ENCODE assay signal across 8 cellular contexts in the genomic region with DNA sequence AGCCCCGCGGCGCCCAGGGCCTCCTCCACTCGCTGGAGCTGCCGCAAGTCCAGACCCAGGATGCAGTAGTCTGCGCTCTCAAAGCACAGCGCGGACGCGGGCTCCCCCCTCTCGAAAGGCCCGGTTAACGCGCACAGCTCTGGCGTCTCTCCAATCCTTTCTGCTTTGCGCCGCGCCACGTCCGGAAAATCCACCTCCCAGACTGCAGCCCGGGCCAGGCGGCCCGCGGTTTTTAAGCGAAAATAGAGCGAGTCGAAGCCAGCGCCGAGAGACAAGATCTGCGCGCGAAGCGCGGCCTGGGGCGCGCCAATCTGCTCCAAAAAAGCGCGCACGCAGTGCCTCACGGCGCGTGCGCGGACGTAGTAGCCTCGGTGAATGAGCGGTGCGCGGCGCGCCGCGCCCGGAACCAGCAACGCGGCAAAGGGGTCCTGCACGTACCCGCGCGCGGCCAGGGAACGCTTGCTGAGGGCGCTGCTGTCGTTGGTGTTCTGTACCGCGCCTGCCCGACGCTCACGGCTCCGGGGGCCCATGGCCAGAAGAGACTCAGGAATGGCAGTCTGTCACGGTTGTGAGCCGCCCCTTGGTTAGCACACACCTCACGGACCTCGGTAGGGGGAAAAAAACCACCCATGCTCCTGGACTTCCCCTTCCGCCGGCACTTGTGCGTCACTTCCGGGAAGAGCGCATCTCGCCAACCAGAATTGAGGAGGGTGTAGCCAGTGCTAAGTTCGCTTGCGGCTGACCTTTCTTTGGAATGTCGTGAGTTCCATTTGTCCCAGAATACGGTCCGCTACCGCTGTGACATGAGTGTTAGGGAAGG. TPM values are rescaled to one million over a fixed set of nuclear protein-coding genes. Genes with fewer than 3 reads are reported as not detected.
DNase-seq lines count a peak whose midpoint lies in the region; ATAC-seq, FAIRE-seq and TF ChIP-seq lines count a peak whose summit lies in the region.

LCMT2 (minus strand) TSS at position 614 of the 820 bp plus-strand sequence; CDS start at position 530, 84 bp downstream.

- no peak for TF ChIP-seq CTCF in WTC11 (IDR thresholded peaks at IDR 0.05)
- no peak for TF ChIP-seq CTCF in bronchial epithelial cell (IDR thresholded peaks at IDR 0.05; ENCODE audit: insufficient read depth, low read length, severe bottlenecking)

- in situ Hi-C loops in ACHN (cut with HindIII; ENCODE audit: low pct_ligation_motif_present, low pct_unique_long_range_greater_than_20kb, low sequenced_read_pairs), result no loop called here

- no peaks in the 10 kb centered on the region for H3K9me3 ChIP-seq in small intestine (ENCODE audit: control insufficient read depth, low read depth)

- H3K27me3 Mint-ChIP-seq in WTC11 (ENCODE audit: low read depth), result peaks cover 5% of the 10 kb centered on the region

- DNase-seq in ACHN (peak; percentile 91), NCI-H226 (peak; percentile 77), WTC11 (ENCODE audit: low spot score) (peak; percentile 87), bronchial epithelial cell (ENCODE audit: low read depth) (peak; percentile 89), iPS-NIHi11 (ENCODE audit: low spot score) (peak; percentile 93), small intestine (peak; percentile 98)

- H3K27ac Mint-ChIP-seq in WTC11, result peak within 1 kb of the TSS; percentile 91

- peak within 1 kb of the TSS; percentile 66 for H3K4me3 ChIP-seq in bronchial epithelial cell (ENCODE audit: low read depth, low read length)
- peak within 1 kb of the TSS; percentile 58 to 68 for H3K4me3 ChIP-seq in small intestine (ENCODE audit: low read depth in 1 of 2, low read length in 2 of 2)

- H3K4me1 ChIP-seq in small intestine (ENCODE audit: control insufficient read depth in 2 of 2, insufficient read depth in 1 of 2, low read depth in 1 of 2, low read length in 1 of 2), result peaks cover 5 to 7% of the 10 kb centered on the region in 2 donors

- 0% methylated on average over 72 to 86 of the region's 86 CpGs for WGBS in small intestine, 3 donors

- H3K27me3 ChIP-seq in bronchial epithelial cell (ENCODE audit: control insufficient read depth, insufficient read depth, low read length) (no peaks in the 10 kb centered on the region), small intestine (ENCODE audit: control insufficient read depth in 2 of 2, insufficient read depth in 2 of 2, low read length in 2 of 2) (no peaks in the 10 kb centered on the region)

- H3K27ac ChIP-seq in small intestine (ENCODE audit: low read depth in 1 of 2, low read length in 1 of 2), result peak within 1 kb of the TSS; percentile 93 to 98

- POLR2A ChIA-PET in WTC11 (lab: Charles Lee), result no interaction called here

- peaks cover 8% of the 10 kb centered on the region for H3K36me3 Mint-ChIP-seq in WTC11

- CTCF ChIA-PET in WTC11 (lab: Charles Lee), result interaction anchor here (1.1 to 1.4 kb wide), 4 partner anchors 46 to 126 kb away, joined by 3 to 5 read pairs (median 4); no protein-coding TSS in a partner anchor

- no peaks in the 10 kb centered on the region for H3K9me3 Mint-ChIP-seq in WTC11

- ATAC-seq in GM18873 (IDR thresholded peaks at IDR 0.05; ENCODE audit: low FRiP score, unreplicated experiment) (peak; percentile 90), HG03139 (IDR thresholded peaks at IDR 0.05; ENCODE audit: unreplicated experiment) (peak; percentile 77), WTC11 (peak; percentile 95)

- H3K36me3 ChIP-seq in bronchial epithelial cell (ENCODE audit: control insufficient read depth, insufficient read depth, low read length) (peaks cover 2% of the 10 kb centered on the region), small intestine (ENCODE audit: control insufficient read depth in 2 of 2, insufficient read depth in 2 of 2, low read length in 2 of 2) (no peaks in the 10 kb centered on the region)

- H3K4me1 Mint-ChIP-seq in WTC11, result peaks cover 20% of the 10 kb centered on the region

- peak; percentile 73 for FAIRE-seq in bronchial epithelial cell (lab: Jason Lieb, UNC)
- no peak for FAIRE-seq in small intestine (lab: Jason Lieb, UNC)

- H3K4me3 Mint-ChIP-seq in WTC11, result peak within 1 kb of the TSS; percentile 90

TF ChIP-seq in WTC11, 78 proteins besides CTCF, POLR2A, EP300 and RAD21 (continues in another document):
- TF ChIP-seq USF2 (CRISPR knock-in tag; IDR thresholded peaks at IDR 0.05) (no peak), SP1 (CRISPR knock-in tag; conservative IDR thresholded peaks at IDR 0.05) (peak; percentile 53; the same call in 1 of the 2 replicates), ZNF281 (CRISPR knock-in tag; IDR thresholded peaks at IDR 0.05) (0 out of 2 replicates have a peak, but pooled peaks have one; percentile 66), RELA (CRISPR knock-in tag; IDR thresholded peaks at IDR 0.05; ENCODE audit: borderline replicate concordance) (0 out of 2 replicates have a peak, but pooled peaks have one; percentile 67), CREM (CRISPR knock-in tag; IDR thresholded peaks at IDR 0.05) (peak; percentile 85), MAX (CRISPR knock-in tag; IDR thresholded peaks at IDR 0.05) (peak; percentile 92), ELF4 (CRISPR knock-in tag; IDR thresholded peaks at IDR 0.05; ENCODE audit: low read depth) (peak; percentile 80; the same call in 1 of the 2 replicates), ZNF423 (CRISPR knock-in tag; IDR thresholded peaks at IDR 0.05) (no peak), FOXK1 (CRISPR knock-in tag; IDR thresholded peaks at IDR 0.05) (peak; percentile 83), ZNF232 (CRISPR knock-in tag; IDR thresholded peaks at IDR 0.05) (0 out of 2 replicates have a peak, but pooled peaks have one; percentile 30), HMGA2 (CRISPR knock-in tag; IDR thresholded peaks at IDR 0.05) (no peak), ATF1 (CRISPR knock-in tag; IDR thresholded peaks at IDR 0.05) (0 out of 2 replicates have a peak, but pooled peaks have one; percentile 47), JUN (CRISPR knock-in tag; IDR thresholded peaks at IDR 0.05) (peak; percentile 80; the same call in 1 of the 2 replicates)
- TF ChIP-seq, protein P1, sequence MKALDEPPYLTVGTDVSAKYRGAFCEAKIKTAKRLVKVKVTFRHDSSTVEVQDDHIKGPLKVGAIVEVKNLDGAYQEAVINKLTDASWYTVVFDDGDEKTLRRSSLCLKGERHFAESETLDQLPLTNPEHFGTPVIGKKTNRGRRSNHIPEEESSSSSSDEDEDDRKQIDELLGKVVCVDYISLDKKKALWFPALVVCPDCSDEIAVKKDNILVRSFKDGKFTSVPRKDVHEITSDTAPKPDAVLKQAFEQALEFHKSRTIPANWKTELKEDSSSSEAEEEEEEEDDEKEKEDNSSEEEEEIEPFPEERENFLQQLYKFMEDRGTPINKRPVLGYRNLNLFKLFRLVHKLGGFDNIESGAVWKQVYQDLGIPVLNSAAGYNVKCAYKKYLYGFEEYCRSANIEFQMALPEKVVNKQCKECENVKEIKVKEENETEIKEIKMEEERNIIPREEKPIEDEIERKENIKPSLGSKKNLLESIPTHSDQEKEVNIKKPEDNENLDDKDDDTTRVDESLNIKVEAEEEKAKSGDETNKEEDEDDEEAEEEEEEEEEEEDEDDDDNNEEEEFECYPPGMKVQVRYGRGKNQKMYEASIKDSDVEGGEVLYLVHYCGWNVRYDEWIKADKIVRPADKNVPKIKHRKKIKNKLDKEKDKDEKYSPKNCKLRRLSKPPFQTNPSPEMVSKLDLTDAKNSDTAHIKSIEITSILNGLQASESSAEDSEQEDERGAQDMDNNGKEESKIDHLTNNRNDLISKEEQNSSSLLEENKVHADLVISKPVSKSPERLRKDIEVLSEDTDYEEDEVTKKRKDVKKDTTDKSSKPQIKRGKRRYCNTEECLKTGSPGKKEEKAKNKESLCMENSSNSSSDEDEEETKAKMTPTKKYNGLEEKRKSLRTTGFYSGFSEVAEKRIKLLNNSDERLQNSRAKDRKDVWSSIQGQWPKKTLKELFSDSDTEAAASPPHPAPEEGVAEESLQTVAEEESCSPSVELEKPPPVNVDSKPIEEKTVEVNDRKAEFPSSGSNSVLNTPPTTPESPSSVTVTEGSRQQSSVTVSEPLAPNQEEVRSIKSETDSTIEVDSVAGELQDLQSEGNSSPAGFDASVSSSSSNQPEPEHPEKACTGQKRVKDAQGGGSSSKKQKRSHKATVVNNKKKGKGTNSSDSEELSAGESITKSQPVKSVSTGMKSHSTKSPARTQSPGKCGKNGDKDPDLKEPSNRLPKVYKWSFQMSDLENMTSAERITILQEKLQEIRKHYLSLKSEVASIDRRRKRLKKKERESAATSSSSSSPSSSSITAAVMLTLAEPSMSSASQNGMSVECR (CRISPR knock-in tag; IDR thresholded peaks at IDR 0.05; ENCODE audit: borderline replicate concordance), result peak; percentile 94

RNA-seq across cellular contexts. Expression of gene LCMT2, which starts in this region (rescaled TPM):
- total RNA-seq in WTC11 (2021) (7.6 to 10.6 TPM (median 9.6 TPM) in 3 replicates), bronchial epithelial cell (5.4 and 11.3 TPM in 2 replicates)
- 1 to 10 TPM; 3.2 to 5.1 (median 3.8) TPM for polyA plus RNA-seq in small intestine

Comparison
In these comparisons a context has a peak if more than half of its experiments do, and no peak if none do; other contexts are left out.
1. Peak in every context shown above with its lines: DNase-seq, ATAC-seq, H3K4me3 ChIP-seq and H3K27ac ChIP-seq.